ENCODE assay signal across 26 cellular contexts in genomic region chr2:16096962-16097361, GRCh38.
"Had no signal": no experiment of that assay in that cellular context is flagged by ENCODE, and none has a peak within 500 bp of the region (broad histone marks: within the 10 kb centered on the region; RNA-seq: fewer than 3 reads in every experiment).

No MANE protein-coding gene starts in this region.

- H3K27me3 ChIP-seq: gastrocnemius medialis, neural progenitor cell, right atrium auricular region, upper lobe of left lung had no signal

- H3K4me1 ChIP-seq: gastrocnemius medialis, lower lobe of right lung, prostate gland, right atrium auricular region, upper lobe of left lung had no signal

- H3K36me3 ChIP-seq: esophagus squamous epithelium, gastrocnemius medialis, lower lobe of right lung, neural progenitor cell, prostate gland, right atrium auricular region, upper lobe of left lung had no signal

- DNase-seq: activated B cell treated with CpG ODN at 0.5 μM for 24 hours; activated CD4-positive, alpha-beta T cell treated with anti-CD3 and anti-CD28 coated beads for 36 hours; activated CD4-positive, alpha-beta T cell treated with anti-CD3 and anti-CD28 coated beads, Interleukin-2, amount 50 U/mL, for 4 hours; activated CD8-positive, alpha-beta memory T cell treated with anti-CD3 and anti-CD28 coated beads for 24 hours; activated CD8-positive, alpha-beta memory T cell treated with anti-CD3 and anti-CD28 coated beads, Interleukin-2, amount 50 U/mL, for 48 hours; activated naive CD4-positive, alpha-beta T cell treated with anti-CD3 and anti-CD28 coated beads for 36 hours; activated naive CD8-positive, alpha-beta T cell treated with anti-CD3 and anti-CD28 coated beads, Interleukin-2, amount 10 ng/mL, durations not matched to agents 7 days and 5 days; activated T-cell treated with anti-CD3 and anti-CD28 coated beads, Interleukin-2, amount 50 U/mL, for 4 hours; amniotic stem cell; cerebellar nuclear complex; endodermal cell; esophagus squamous epithelium; gastrocnemius medialis; hypothalamus; lower lobe of right lung; mesendoderm; naive B cell; stimulated activated CD4-positive, alpha-beta T cell treated with anti-CD3 and anti-CD28 coated beads, Interleukin-12 subunit alpha, Interleukin-12 subunit beta, amount 100 ng/mL, for 4 hours; stimulated activated CD4-positive, alpha-beta T cell treated with anti-CD3 and anti-CD28 coated beads, Interleukin-4, amount 100 ng/mL, for 4 hours; stimulated activated naive CD8-positive, alpha-beta T cell treated with anti-CD3 and anti-CD28 coated beads, Interleukin-15, Interleukin-2, amounts not matched to agents 100 U/mL and 50 U/mL, for 24 hours; T-cell; upper lobe of left lung had no signal

- ATAC-seq: activated CD4-positive, alpha-beta T cell treated with anti-CD3 and anti-CD28 coated beads for 36 hours; activated T-cell treated with anti-CD3 and anti-CD28 coated beads, Interleukin-2, amount 50 U/mL, for 4 hours; gastrocnemius medialis; lower lobe of right lung; stimulated activated naive CD8-positive, alpha-beta T cell treated with anti-CD3 and anti-CD28 coated beads, Interleukin-15, Interleukin-2, amounts not matched to agents 100 U/mL and 50 U/mL, for 24 hours; T-cell had no signal

- H3K4me3 ChIP-seq: coronary artery, esophagus squamous epithelium, gastrocnemius medialis, lower lobe of right lung, neural progenitor cell, prostate gland, right atrium auricular region, upper lobe of left lung had no signal

- H3K9me3 ChIP-seq: esophagus squamous epithelium, gastrocnemius medialis, lower lobe of right lung, prostate gland, right atrium auricular region, upper lobe of left lung had no signal

- H3K27ac ChIP-seq: coronary artery, esophagus squamous epithelium, gastrocnemius medialis, lower lobe of right lung, neural progenitor cell, prostate gland, right atrium auricular region, upper lobe of left lung had no signal

- H2AFZ ChIP-seq: neural progenitor cell had no signal

- H3K4me2 ChIP-seq: neural progenitor cell had no signal
